8 cellular contexts compared by ENCODE assay signal in genomic region chr15:92917606-92918407, GRCh38. TPM values are rescaled to one million over a fixed set of nuclear protein-coding genes. Genes with fewer than 3 reads are reported as not detected.
DNase-seq lines count a peak whose midpoint lies in the region; ATAC-seq and TF ChIP-seq lines count a peak whose summit lies in the region.

No MANE protein-coding gene starts in this region.

- H3K36me3 ChIP-seq in BJ (ENCODE audit: control insufficient read depth, insufficient read depth, low read length) (peaks cover 2% of the 10 kb centered on the region; the same call in 1 of the 2 replicates), SU-DHL-6 (ENCODE audit: low read length) (0 out of 2 replicates have a peak, but pooled peaks cover 2% of the 10 kb centered on the region), parathyroid adenoma (ENCODE audit: control insufficient read depth, insufficient read depth, low read length) (no peaks in the 10 kb centered on the region), thyroid gland (no peaks in the 10 kb centered on the region)

- peak; percentile 37 for ATAC-seq in GM21825 (IDR thresholded peaks at IDR 0.05; ENCODE audit: unreplicated experiment)
- no peak for ATAC-seq in activated naive CD8-positive, alpha-beta T cell treated with anti-CD3 and anti-CD28 coated beads, Interleukin-2, amount 50 U/mL, for 24 hours
- peak; percentile 66 for ATAC-seq in Right ventricle myocardium superior (ENCODE audit: poor library complexity)

- POLR2A ChIA-PET in BJ (lab: Charles Lee): interaction anchor here (0.6 to 1.2 kb wide), 3 partner anchors 11 to 67 kb away, joined by 3 to 4 read pairs (median 3); partner anchors contain the start of gene CHD2

- H3K9me3 Mint-ChIP-seq in activated naive CD8-positive, alpha-beta T cell treated with anti-CD3 and anti-CD28 coated beads, Interleukin-2, amount 50 U/mL, for 24 hours: no peaks in the 10 kb centered on the region

- H2AFZ ChIP-seq in SU-DHL-6 (ENCODE audit: low read depth, low read length, severe bottlenecking): no peak overlapping the region
- H2AFZ ChIP-seq in parathyroid adenoma: peak overlapping the region; percentile 12

- no peak overlapping the region for H3K4me3 ChIP-seq in BJ (ENCODE audit: low read depth, low read length)
- H3K4me3 ChIP-seq in SU-DHL-6 (ENCODE audit: insufficient read depth, low read length, poor library complexity, severe bottlenecking): no peak overlapping the region
- peak overlapping the region; percentile 45 for H3K4me3 ChIP-seq in parathyroid adenoma (ENCODE audit: low read depth, low read length)
- no peak overlapping the region for H3K4me3 ChIP-seq in thyroid gland (replicated peaks in 1 of 3)

- peak overlapping the region; percentile 79 for H3K27ac ChIP-seq in SU-DHL-6 (ENCODE audit: low read depth, low read length)
- peak overlapping the region; percentile 84 for H3K27ac ChIP-seq in parathyroid adenoma
- H3K27ac ChIP-seq in thyroid gland: peak overlapping the region; percentile 85 to 100 (median 98)

- WGBS in thyroid gland, 2 donors: 25 to 29% methylated on average over 11 of the region's 11 CpGs

- no peak for TF ChIP-seq POLR2A in thyroid gland (IDR thresholded peaks at IDR 0.05)

- peaks cover 37% of the 10 kb centered on the region for H3K36me3 Mint-ChIP-seq in activated naive CD8-positive, alpha-beta T cell treated with anti-CD3 and anti-CD28 coated beads, Interleukin-2, amount 50 U/mL, for 24 hours (ENCODE audit: low read depth)

- no peaks in the 10 kb centered on the region for H4K20me1 ChIP-seq in SU-DHL-6 (ENCODE audit: low read depth, low read length)

- peaks cover 90% of the 10 kb centered on the region for H3K4me1 Mint-ChIP-seq in activated naive CD8-positive, alpha-beta T cell treated with anti-CD3 and anti-CD28 coated beads, Interleukin-2, amount 50 U/mL, for 24 hours

- intact Hi-C loops in Right ventricle myocardium superior (cut with DNase I): loop anchor here (2.0 kb wide), 1 partner anchor 109 kb away; no protein-coding TSS in a partner anchor
- intact Hi-C loops in thyroid gland (cut with DNase I): no loop called here

- peak; percentile 60 for DNase-seq in BJ (ENCODE audit: low read depth)
- DNase-seq in NCI-H1417 (lab: John Stamatoyannopoulos, UW): peak; percentile 94 to 99 (median 98)
- peak; percentile 94 for DNase-seq in activated naive CD8-positive, alpha-beta T cell treated with anti-CD3 and anti-CD28 coated beads, Interleukin-2, amount 50 U/mL, for 24 hours
- peak; percentile 96 for DNase-seq in Right ventricle myocardium superior
- peak; percentile 97 for DNase-seq in thyroid gland

- H3K9me3 ChIP-seq in SU-DHL-6 (ENCODE audit: insufficient read depth, low read length): no peaks in the 10 kb centered on the region
- H3K9me3 ChIP-seq in parathyroid adenoma (ENCODE audit: control insufficient read depth, low read length): no peaks in the 10 kb centered on the region
- no peaks in the 10 kb centered on the region for H3K9me3 ChIP-seq in thyroid gland

- CTCF ChIA-PET in BJ (lab: Yijun Ruan, JAX): interaction anchor here (0.6 to 7.0 kb wide), 18 partner anchors 8 to 1322 kb away, joined by 3 to 59 read pairs (median 4); no protein-coding TSS in a partner anchor

- peak overlapping the region; percentile 46 for H3K4me2 ChIP-seq in SU-DHL-6 (ENCODE audit: low read depth, low read length, poor library complexity, severe bottlenecking)
- H3K4me2 ChIP-seq in parathyroid adenoma (ENCODE audit: low read length): peak overlapping the region; percentile 54

- TF ChIP-seq CTCF in BJ (IDR thresholded peaks at IDR 0.05; ENCODE audit: insufficient read depth, low read depth, low read length) (peak; percentile 83), SU-DHL-6 (IDR thresholded peaks at IDR 0.05; ENCODE audit: insufficient read depth, low read length, poor library complexity, severe bottlenecking) (peak; percentile 85), parathyroid adenoma (IDR thresholded peaks at IDR 0.05) (peak; percentile 84), thyroid gland (IDR thresholded peaks at IDR 0.05) (peak; percentile 84 to 96 (median 94))

- no peaks in the 10 kb centered on the region for H3K27me3 Mint-ChIP-seq in activated naive CD8-positive, alpha-beta T cell treated with anti-CD3 and anti-CD28 coated beads, Interleukin-2, amount 50 U/mL, for 24 hours

- no peaks in the 10 kb centered on the region for H3K9me2 ChIP-seq in SU-DHL-6 (replicated peaks; ENCODE audit: insufficient read depth, low read length)

- peak overlapping the region; percentile 13 for H3K4me3 Mint-ChIP-seq in activated naive CD8-positive, alpha-beta T cell treated with anti-CD3 and anti-CD28 coated beads, Interleukin-2, amount 50 U/mL, for 24 hours

- peaks cover 92% of the 10 kb centered on the region for H3K79me2 ChIP-seq in SU-DHL-6 (ENCODE audit: insufficient read depth, low read length)
- peaks cover 59% of the 10 kb centered on the region for H3K79me2 ChIP-seq in parathyroid adenoma

- no peaks in the 10 kb centered on the region for H3K27me3 ChIP-seq in BJ (ENCODE audit: control insufficient read depth, insufficient read depth, low read length)
- H3K27me3 ChIP-seq in SU-DHL-6 (ENCODE audit: low read length): no peaks in the 10 kb centered on the region
- H3K27me3 ChIP-seq in parathyroid adenoma (ENCODE audit: control insufficient read depth, insufficient read depth, low read length): no peaks in the 10 kb centered on the region
- no peaks in the 10 kb centered on the region for H3K27me3 ChIP-seq in thyroid gland

- peak overlapping the region; percentile 99 for H3K27ac Mint-ChIP-seq in activated naive CD8-positive, alpha-beta T cell treated with anti-CD3 and anti-CD28 coated beads, Interleukin-2, amount 50 U/mL, for 24 hours

- H3K9ac ChIP-seq in SU-DHL-6 (ENCODE audit: low read length) (peak overlapping the region; percentile 22; the same call in 1 of the 2 replicates), parathyroid adenoma (no peak overlapping the region)

- H3K4me1 ChIP-seq in parathyroid adenoma (peaks cover 35% of the 10 kb centered on the region), thyroid gland (peaks cover 88 to 95% of the 10 kb centered on the region in 2 donors)

- H3F3A ChIP-seq in SU-DHL-6 (ENCODE audit: insufficient read depth): peaks cover 50% of the 10 kb centered on the region

RNA-seq across cellular contexts. Expression of gene CHD2, which starts 17.7 kb away (rescaled TPM):
- polyA plus RNA-seq in BJ (2011; rRNA removed): 38.2 and 47.3 TPM in 2 replicates
- polyA minus RNA-seq in BJ (2011; rRNA and poly(A)+ RNA removed): 59.7 and 67.5 TPM in 2 replicates
- total RNA-seq in Right ventricle myocardium superior (43.5 TPM), thyroid gland (100 to 1,000 TPM; 149 to 299 (median 213) TPM)
